1 cellular context compared by ENCODE assay signal in the genomic region with DNA sequence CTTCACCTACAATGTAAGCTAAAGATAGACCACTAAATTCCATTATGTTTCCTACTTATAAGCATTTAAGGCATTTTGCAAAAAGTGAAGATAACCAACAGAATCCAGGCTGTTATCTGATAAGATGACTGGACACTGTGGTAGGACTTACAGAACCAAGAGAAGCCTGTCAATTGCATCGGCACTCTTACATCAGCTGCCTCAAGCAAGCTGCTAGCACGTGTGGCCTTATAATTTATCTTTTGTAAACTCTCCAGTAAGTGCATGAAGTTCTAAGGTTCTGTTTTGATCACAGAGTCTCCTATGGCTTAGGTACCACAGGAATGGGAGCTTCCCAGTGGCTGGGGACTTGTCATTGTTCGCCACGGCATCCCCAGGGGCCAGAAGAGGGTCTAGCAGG.
TF ChIP-seq lines count a peak whose summit lies in the region.

No MANE protein-coding gene starts in this region.

TF ChIP-seq in K562, 482 proteins besides CTCF, POLR2A, EP300 and RAD21 (continued from another document):
- TF ChIP-seq, protein P1, sequence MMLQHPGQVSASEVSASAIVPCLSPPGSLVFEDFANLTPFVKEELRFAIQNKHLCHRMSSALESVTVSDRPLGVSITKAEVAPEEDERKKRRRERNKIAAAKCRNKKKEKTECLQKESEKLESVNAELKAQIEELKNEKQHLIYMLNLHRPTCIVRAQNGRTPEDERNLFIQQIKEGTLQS (IDR thresholded peaks at IDR 0.05): peak; percentile 25; the same call in 1 of the 2 replicates
- TF ChIP-seq, protein P1 (CRISPR knock-in tag; conservative IDR thresholded peaks at IDR 0.05): no peak
- TF ChIP-seq ZNF57 (CRISPR knock-in tag; IDR thresholded peaks at IDR 0.05) (no peak), NFIC (IDR thresholded peaks at IDR 0.05) (no peak), MYC (IDR thresholded peaks at IDR 0.05; ENCODE audit: low read depth, low read length) (peak; percentile 91), MYC (CRISPR knock-in tag; IDR thresholded peaks at IDR 0.05; ENCODE audit: borderline replicate concordance, low read depth) (no peak), L3MBTL2 (IDR thresholded peaks at IDR 0.05) (peak; percentile 58; the same call in 1 of the 2 replicates), NCOA4 (IDR thresholded peaks at IDR 0.05; ENCODE audit: partially characterized antibody) (no peak), EP400 (IDR thresholded peaks at IDR 0.05) (peak; percentile 42; the same call in 1 of the 2 replicates), C11orf30 (IDR thresholded peaks at IDR 0.05; ENCODE audit: low read depth) (no peak), TBP (optimal IDR thresholded peaks at IDR 0.05; ENCODE audit: low read depth, low read length) (no peak), RBFOX2 (IDR thresholded peaks at IDR 0.05; ENCODE audit: low read depth, low read length) (no peak), ZNF699 (CRISPR knock-in tag; IDR thresholded peaks at IDR 0.05; ENCODE audit: insufficient replicate concordance) (no peak), MIER1 (IDR thresholded peaks at IDR 0.05; ENCODE audit: low read depth) (no peak), ESRRB (CRISPR knock-in tag; IDR thresholded peaks at IDR 0.05; ENCODE audit: borderline replicate concordance) (no peak), CEBPG (CRISPR knock-in tag; IDR thresholded peaks at IDR 0.05) (peak; percentile 78), CEBPG (tag; conservative IDR thresholded peaks at IDR 0.05 in 1 of 2, IDR thresholded peaks at IDR 0.05 in 1 of 2) (peak in 1 of 2 experiments; percentile 59; a peak in 2 of 4 replicates), ETV5 (CRISPR knock-in tag; IDR thresholded peaks at IDR 0.05; ENCODE audit: low read depth) (no peak)
- TF ChIP-seq, protein P2, sequence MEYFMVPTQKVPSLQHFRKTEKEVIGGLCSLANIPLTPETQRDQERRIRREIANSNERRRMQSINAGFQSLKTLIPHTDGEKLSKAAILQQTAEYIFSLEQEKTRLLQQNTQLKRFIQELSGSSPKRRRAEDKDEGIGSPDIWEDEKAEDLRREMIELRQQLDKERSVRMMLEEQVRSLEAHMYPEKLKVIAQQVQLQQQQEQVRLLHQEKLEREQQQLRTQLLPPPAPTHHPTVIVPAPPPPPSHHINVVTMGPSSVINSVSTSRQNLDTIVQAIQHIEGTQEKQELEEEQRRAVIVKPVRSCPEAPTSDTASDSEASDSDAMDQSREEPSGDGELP (CRISPR knock-in tag; IDR thresholded peaks at IDR 0.05; ENCODE audit: borderline replicate concordance): no peak
- TF ChIP-seq, protein P3, sequence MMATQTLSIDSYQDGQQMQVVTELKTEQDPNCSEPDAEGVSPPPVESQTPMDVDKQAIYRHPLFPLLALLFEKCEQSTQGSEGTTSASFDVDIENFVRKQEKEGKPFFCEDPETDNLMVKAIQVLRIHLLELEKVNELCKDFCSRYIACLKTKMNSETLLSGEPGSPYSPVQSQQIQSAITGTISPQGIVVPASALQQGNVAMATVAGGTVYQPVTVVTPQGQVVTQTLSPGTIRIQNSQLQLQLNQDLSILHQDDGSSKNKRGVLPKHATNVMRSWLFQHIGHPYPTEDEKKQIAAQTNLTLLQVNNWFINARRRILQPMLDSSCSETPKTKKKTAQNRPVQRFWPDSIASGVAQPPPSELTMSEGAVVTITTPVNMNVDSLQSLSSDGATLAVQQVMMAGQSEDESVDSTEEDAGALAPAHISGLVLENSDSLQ (IDR thresholded peaks at IDR 0.05): peak; percentile 20; the same call in 1 of the 2 replicates
- TF ChIP-seq, protein P4, sequence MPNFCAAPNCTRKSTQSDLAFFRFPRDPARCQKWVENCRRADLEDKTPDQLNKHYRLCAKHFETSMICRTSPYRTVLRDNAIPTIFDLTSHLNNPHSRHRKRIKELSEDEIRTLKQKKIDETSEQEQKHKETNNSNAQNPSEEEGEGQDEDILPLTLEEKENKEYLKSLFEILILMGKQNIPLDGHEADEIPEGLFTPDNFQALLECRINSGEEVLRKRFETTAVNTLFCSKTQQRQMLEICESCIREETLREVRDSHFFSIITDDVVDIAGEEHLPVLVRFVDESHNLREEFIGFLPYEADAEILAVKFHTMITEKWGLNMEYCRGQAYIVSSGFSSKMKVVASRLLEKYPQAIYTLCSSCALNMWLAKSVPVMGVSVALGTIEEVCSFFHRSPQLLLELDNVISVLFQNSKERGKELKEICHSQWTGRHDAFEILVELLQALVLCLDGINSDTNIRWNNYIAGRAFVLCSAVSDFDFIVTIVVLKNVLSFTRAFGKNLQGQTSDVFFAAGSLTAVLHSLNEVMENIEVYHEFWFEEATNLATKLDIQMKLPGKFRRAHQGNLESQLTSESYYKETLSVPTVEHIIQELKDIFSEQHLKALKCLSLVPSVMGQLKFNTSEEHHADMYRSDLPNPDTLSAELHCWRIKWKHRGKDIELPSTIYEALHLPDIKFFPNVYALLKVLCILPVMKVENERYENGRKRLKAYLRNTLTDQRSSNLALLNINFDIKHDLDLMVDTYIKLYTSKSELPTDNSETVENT (CRISPR knock-in tag; IDR thresholded peaks at IDR 0.05): no peak
- TF ChIP-seq, protein P5, sequence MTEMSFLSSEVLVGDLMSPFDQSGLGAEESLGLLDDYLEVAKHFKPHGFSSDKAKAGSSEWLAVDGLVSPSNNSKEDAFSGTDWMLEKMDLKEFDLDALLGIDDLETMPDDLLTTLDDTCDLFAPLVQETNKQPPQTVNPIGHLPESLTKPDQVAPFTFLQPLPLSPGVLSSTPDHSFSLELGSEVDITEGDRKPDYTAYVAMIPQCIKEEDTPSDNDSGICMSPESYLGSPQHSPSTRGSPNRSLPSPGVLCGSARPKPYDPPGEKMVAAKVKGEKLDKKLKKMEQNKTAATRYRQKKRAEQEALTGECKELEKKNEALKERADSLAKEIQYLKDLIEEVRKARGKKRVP (CRISPR knock-in tag; IDR thresholded peaks at IDR 0.05): peak; percentile 57; the same call in 1 of the 2 replicates
TF ChIP-seq in K562: peak in this region for 9.
